In the genomic region with DNA sequence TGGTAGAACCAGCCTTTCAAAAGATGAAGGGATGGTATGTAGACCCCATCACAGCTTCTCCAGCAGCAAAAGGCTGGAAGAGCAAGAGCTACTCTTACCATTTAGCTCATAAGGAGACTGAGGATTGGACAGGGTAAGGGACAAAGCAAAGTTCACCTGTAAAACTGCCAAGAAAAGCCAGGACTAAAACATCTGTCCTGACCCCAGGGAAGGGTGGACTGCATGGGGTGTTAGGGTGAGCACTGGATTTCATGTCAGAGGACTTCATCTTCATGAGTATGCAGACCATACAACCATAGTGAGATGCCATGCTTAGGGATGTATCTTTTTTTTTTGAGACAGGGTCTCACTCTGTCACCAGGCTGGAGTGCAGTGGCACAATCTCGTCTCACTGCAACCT, we compare ENCODE assay signal across 39 cellular contexts. TPM values are rescaled to one million over a fixed set of nuclear protein-coding genes. Genes with fewer than 3 reads are reported as not detected.
"Had no signal": no experiment of that assay in that cellular context is flagged by ENCODE, and none has a peak within 500 bp of the region (broad histone marks: within the 10 kb centered on the region; RNA-seq: fewer than 3 reads in every experiment).

No MANE protein-coding gene starts in this region.

- H3K9me3 ChIP-seq: ascending aorta had no signal

- H3K9me3 Mint-ChIP-seq: activated B cell treated with CpG ODN at 0.5 μM for 24 hours; activated CD4-positive, alpha-beta memory T cell treated with anti-CD3 and anti-CD28 coated beads for 36 hours; activated CD4-positive, alpha-beta T cell treated with anti-CD3 and anti-CD28 coated beads, Interleukin-2, amount 10 ng/mL, durations not matched to agents 24 days and 14 days; activated CD8-positive, alpha-beta T cell treated with anti-CD3 and anti-CD28 coated beads for 36 hours; activated naive CD4-positive, alpha-beta T cell treated with anti-CD3 and anti-CD28 coated beads for 36 hours; activated naive CD4-positive, alpha-beta T cell treated with anti-CD3 and anti-CD28 coated beads, Interleukin-2, amount 50 U/mL, for 24 hours; activated naive CD8-positive, alpha-beta T cell treated with anti-CD3 and anti-CD28 coated beads, Interleukin-2, amount 10 ng/mL, durations not matched to agents 7 days and 5 days; activated naive CD8-positive, alpha-beta T cell treated with anti-CD3 and anti-CD28 coated beads, Interleukin-2, amount 50 U/mL, for 24 hours; activated T-cell treated with anti-CD3 and anti-CD28 coated beads, Interleukin-2, amount 50 U/mL, for 4 hours; activated T-cell treated with anti-CD3 and anti-CD28 coated beads, Interleukin-2, amount 50 U/mL, for 72 hours; activated T-helper 1 cell treated with anti-CD3 and anti-CD28 coated beads, Interleukin-12 subunit alpha, Interleukin-12 subunit beta, Interleukin-2, Interleukin-4 antibody, amounts not matched to agents 30 ng/mL and 10 ng/mL and 1 ng/mL, durations not matched to agents 14 hours and 24 hours and 36 hours; activated T-helper 17 cell treated with anti-CD3 and anti-CD28 coated beads, Interleukin-2, amount 50 U/mL, for 72 hours; brain; central memory CD8-positive, alpha-beta T cell; T-helper 1 cell treated with Interleukin-12 subunit alpha and Interleukin-12 subunit beta and Interleukin-4 antibody, amounts not matched to agents 30 μg/mL and 1 μg/mL, for 36 hours; T-helper 2 cell treated with Interferon-gamma antibody and Interleukin-4, amounts not matched to agents 5 μg/mL and 100 μg/mL, for 36 hours had no signal

- H3K27ac Mint-ChIP-seq: activated B cell treated with CpG ODN at 0.5 μM for 24 hours; activated CD4-positive, alpha-beta memory T cell treated with anti-CD3 and anti-CD28 coated beads for 36 hours; activated CD4-positive, alpha-beta T cell treated with anti-CD3 and anti-CD28 coated beads, Interleukin-2, amount 10 ng/mL, durations not matched to agents 24 days and 14 days; activated CD8-positive, alpha-beta T cell treated with anti-CD3 and anti-CD28 coated beads for 36 hours; activated naive CD4-positive, alpha-beta T cell treated with anti-CD3 and anti-CD28 coated beads for 36 hours; activated naive CD4-positive, alpha-beta T cell treated with anti-CD3 and anti-CD28 coated beads, Interleukin-2, amount 50 U/mL, for 24 hours; activated naive CD8-positive, alpha-beta T cell; activated naive CD8-positive, alpha-beta T cell treated with anti-CD3 and anti-CD28 coated beads, Interleukin-2, amount 10 ng/mL, durations not matched to agents 7 days and 5 days; activated naive CD8-positive, alpha-beta T cell treated with anti-CD3 and anti-CD28 coated beads, Interleukin-2, amount 50 U/mL, for 24 hours; activated T-cell treated with anti-CD3 and anti-CD28 coated beads, Interleukin-2, amount 50 U/mL, for 72 hours; activated T-helper 1 cell treated with anti-CD3 and anti-CD28 coated beads, Interleukin-12 subunit alpha, Interleukin-12 subunit beta, Interleukin-2, Interleukin-4 antibody, amounts not matched to agents 30 ng/mL and 10 ng/mL and 1 ng/mL, durations not matched to agents 14 hours and 24 hours and 36 hours; activated T-helper 17 cell treated with anti-CD3 and anti-CD28 coated beads, Interleukin-2, amount 50 U/mL, for 72 hours; brain; T-helper 1 cell treated with Interleukin-12 subunit alpha and Interleukin-12 subunit beta and Interleukin-4 antibody, amounts not matched to agents 30 μg/mL and 1 μg/mL, for 36 hours; T-helper 2 cell treated with Interferon-gamma antibody and Interleukin-4, amounts not matched to agents 5 μg/mL and 100 μg/mL, for 36 hours had no signal

- H3K27ac ChIP-seq: ascending aorta, cardiac muscle cell, VCaP had no signal

- H3K4me3 Mint-ChIP-seq: activated B cell treated with CpG ODN at 0.5 μM for 24 hours; activated CD4-positive, alpha-beta memory T cell treated with anti-CD3 and anti-CD28 coated beads for 36 hours; activated CD4-positive, alpha-beta T cell treated with anti-CD3 and anti-CD28 coated beads, Interleukin-2, amount 10 ng/mL, durations not matched to agents 24 days and 14 days; activated CD8-positive, alpha-beta T cell treated with anti-CD3 and anti-CD28 coated beads for 36 hours; activated naive CD4-positive, alpha-beta T cell treated with anti-CD3 and anti-CD28 coated beads for 36 hours; activated naive CD4-positive, alpha-beta T cell treated with anti-CD3 and anti-CD28 coated beads, Interleukin-2, amount 50 U/mL, for 24 hours; activated naive CD8-positive, alpha-beta T cell; activated naive CD8-positive, alpha-beta T cell treated with anti-CD3 and anti-CD28 coated beads, Interleukin-2, amount 10 ng/mL, durations not matched to agents 7 days and 5 days; activated naive CD8-positive, alpha-beta T cell treated with anti-CD3 and anti-CD28 coated beads, Interleukin-2, amount 50 U/mL, for 24 hours; activated T-cell treated with anti-CD3 and anti-CD28 coated beads, Interleukin-2, amount 50 U/mL, for 4 hours; activated T-cell treated with anti-CD3 and anti-CD28 coated beads, Interleukin-2, amount 50 U/mL, for 72 hours; activated T-helper 1 cell treated with anti-CD3 and anti-CD28 coated beads, Interleukin-12 subunit alpha, Interleukin-12 subunit beta, Interleukin-2, Interleukin-4 antibody, amounts not matched to agents 30 ng/mL and 10 ng/mL and 1 ng/mL, durations not matched to agents 14 hours and 24 hours and 36 hours; activated T-helper 17 cell treated with anti-CD3 and anti-CD28 coated beads, Interleukin-2, amount 50 U/mL, for 72 hours; brain; central memory CD8-positive, alpha-beta T cell; T-helper 1 cell treated with Interleukin-12 subunit alpha and Interleukin-12 subunit beta and Interleukin-4 antibody, amounts not matched to agents 30 μg/mL and 1 μg/mL, for 36 hours; T-helper 2 cell treated with Interferon-gamma antibody and Interleukin-4, amounts not matched to agents 5 μg/mL and 100 μg/mL, for 36 hours had no signal

- H3K27me3 ChIP-seq: ascending aorta, cardiac muscle cell had no signal

- H3K4me1 ChIP-seq: ascending aorta had no signal

- H3K27me3 Mint-ChIP-seq: activated B cell treated with CpG ODN at 0.5 μM for 24 hours; activated CD4-positive, alpha-beta memory T cell treated with anti-CD3 and anti-CD28 coated beads for 36 hours; activated CD4-positive, alpha-beta T cell treated with anti-CD3 and anti-CD28 coated beads, Interleukin-2, amount 10 ng/mL, durations not matched to agents 24 days and 14 days; activated CD8-positive, alpha-beta T cell treated with anti-CD3 and anti-CD28 coated beads for 36 hours; activated naive CD4-positive, alpha-beta T cell treated with anti-CD3 and anti-CD28 coated beads, Interleukin-2, amount 50 U/mL, for 24 hours; activated naive CD8-positive, alpha-beta T cell; activated naive CD8-positive, alpha-beta T cell treated with anti-CD3 and anti-CD28 coated beads, Interleukin-2, amount 10 ng/mL, durations not matched to agents 7 days and 5 days; activated naive CD8-positive, alpha-beta T cell treated with anti-CD3 and anti-CD28 coated beads, Interleukin-2, amount 50 U/mL, for 24 hours; activated T-helper 17 cell treated with anti-CD3 and anti-CD28 coated beads, Interleukin-2, amount 50 U/mL, for 72 hours; brain; central memory CD8-positive, alpha-beta T cell had no signal

- DNase-seq: activated B cell treated with CpG ODN at 0.5 μM for 24 hours; activated CD4-positive, alpha-beta memory T cell treated with anti-CD3 and anti-CD28 coated beads for 36 hours; activated CD4-positive, alpha-beta T cell treated with anti-CD3 and anti-CD28 coated beads for 4 hours; activated CD4-positive, alpha-beta T cell treated with anti-CD3 and anti-CD28 coated beads, Interleukin-2, amount 10 ng/mL, durations not matched to agents 24 days and 14 days; activated CD4-positive, alpha-beta T cell treated with anti-CD3 and anti-CD28 coated beads, Interleukin-2, amount 50 U/mL, for 1 hour; activated CD4-positive, alpha-beta T cell treated with anti-CD3 and anti-CD28 coated beads, Interleukin-2, amount 50 U/mL, for 4 hours; activated CD4-positive, CD25-positive, alpha-beta regulatory T cell treated with anti-CD3 and anti-CD28 coated beads, Interleukin-2, amount 50 U/mL, for 72 hours; activated CD8-positive, alpha-beta memory T cell treated with anti-CD3 and anti-CD28 coated beads, Interleukin-2, amount 50 U/mL, for 4 hours; activated CD8-positive, alpha-beta T cell treated with anti-CD3 and anti-CD28 coated beads for 36 hours; activated effector memory CD4-positive, alpha-beta T cell treated with anti-CD3 and anti-CD28 coated beads, Interleukin-2, amount 50 U/mL, for 16 hours; activated gamma-delta T cell treated with Interleukin-2 at 50 U/mL for 16 hours; activated naive CD4-positive, alpha-beta T cell; activated naive CD4-positive, alpha-beta T cell treated with anti-CD3 and anti-CD28 coated beads for 36 hours; activated naive CD8-positive, alpha-beta T cell treated with anti-CD3 and anti-CD28 coated beads, Interleukin-2, amount 10 ng/mL, durations not matched to agents 7 days and 5 days; activated naive CD8-positive, alpha-beta T cell treated with anti-CD3 and anti-CD28 coated beads, Interleukin-2, amount 50 U/mL, for 24 hours; activated T-cell treated with anti-CD3 and anti-CD28 coated beads for 4 hours; activated T-cell treated with anti-CD3 and anti-CD28 coated beads, Interleukin-2, amount 50 U/mL, for 1 hour; activated T-cell treated with anti-CD3 and anti-CD28 coated beads, Interleukin-2, amount 50 U/mL, for 4 hours; activated T-cell treated with anti-CD3 and anti-CD28 coated beads, Interleukin-2, amount 50 U/mL, for 72 hours; amygdala; anterior cingulate cortex; caudate nucleus; cerebellar nuclear complex; T-helper 1 cell; T-helper 2 cell; T-helper 9 cell had no signal

- H3K4me3 ChIP-seq: ascending aorta, cardiac muscle cell had no signal

- ATAC-seq: activated CD8-positive, alpha-beta T cell treated with anti-CD3 and anti-CD28 coated beads for 36 hours; activated naive CD8-positive, alpha-beta T cell treated with anti-CD3 and anti-CD28 coated beads, Interleukin-2, amount 50 U/mL, for 24 hours; activated T-cell treated with anti-CD3 and anti-CD28 coated beads, Interleukin-2, amount 50 U/mL, for 4 hours; activated T-cell treated with anti-CD3 and anti-CD28 coated beads, Interleukin-2, amount 50 U/mL, for 72 hours; activated T-helper 17 cell treated with anti-CD3 and anti-CD28 coated beads, Interleukin-2, amount 50 U/mL, for 72 hours had no signal

- H3K4me1 Mint-ChIP-seq: activated B cell treated with CpG ODN at 0.5 μM for 24 hours; activated CD4-positive, alpha-beta T cell treated with anti-CD3 and anti-CD28 coated beads, Interleukin-2, amount 10 ng/mL, durations not matched to agents 24 days and 14 days; activated naive CD4-positive, alpha-beta T cell treated with anti-CD3 and anti-CD28 coated beads, Interleukin-2, amount 50 U/mL, for 24 hours; activated naive CD8-positive, alpha-beta T cell treated with anti-CD3 and anti-CD28 coated beads, Interleukin-2, amount 50 U/mL, for 24 hours; activated T-helper 17 cell treated with anti-CD3 and anti-CD28 coated beads, Interleukin-2, amount 50 U/mL, for 72 hours; brain; central memory CD8-positive, alpha-beta T cell had no signal

RNA-seq across cellular contexts. Expression of a gene that starts 42.6 kb away (rescaled TPM):
- total RNA-seq: activated B cell treated with CpG ODN at 0.5 μM for 24 hours; activated CD4-positive, alpha-beta memory T cell treated with anti-CD3 and anti-CD28 coated beads for 36 hours; activated CD4-positive, alpha-beta T cell treated with anti-CD3 and anti-CD28 coated beads, Interleukin-2, amount 10 ng/mL, durations not matched to agents 24 days and 14 days; activated CD8-positive, alpha-beta memory T cell treated with anti-CD3 and anti-CD28 coated beads for 36 hours; activated CD8-positive, alpha-beta T cell treated with anti-CD3 and anti-CD28 coated beads for 36 hours; activated naive CD4-positive, alpha-beta T cell treated with anti-CD3 and anti-CD28 coated beads for 36 hours; activated naive CD8-positive, alpha-beta T cell treated with anti-CD3 and anti-CD28 coated beads, Interleukin-2, amount 10 ng/mL, durations not matched to agents 7 days and 5 days; activated T-cell treated with anti-CD3 and anti-CD28 coated beads, Interleukin-2, amount 50 U/mL, for 4 hours; activated T-cell treated with anti-CD3 and anti-CD28 coated beads, Interleukin-2, amount 50 U/mL, for 72 hours; activated T-helper 1 cell treated with anti-CD3 and anti-CD28 coated beads, Interleukin-12 subunit alpha, Interleukin-12 subunit beta, Interleukin-2, Interleukin-4 antibody, amounts not matched to agents 30 ng/mL and 10 ng/mL and 1 ng/mL, durations not matched to agents 14 hours and 24 hours and 36 hours; activated T-helper 17 cell treated with anti-CD3 and anti-CD28 coated beads, Interleukin-2, amount 50 U/mL, for 72 hours; ascending aorta; bronchial epithelial cell; cardiac muscle cell had no signal
